Comparison of ENCODE assay signal across 1 cellular context in genomic region chr3:119500265-119500664, GRCh38.
TF ChIP-seq lines count a peak whose summit lies in the region.

No MANE protein-coding gene starts in this region.

TF ChIP-seq in endothelial cell of umbilical vein, 7 proteins besides CTCF, POLR2A, EP300 and RAD21:
- TF ChIP-seq FOS (IDR thresholded peaks at IDR 0.05; ENCODE audit: borderline replicate concordance, insufficient read depth, low read length) (no peak), EZH2 (IDR thresholded peaks at IDR 0.05; ENCODE audit: borderline replicate concordance, low read depth, low read length, severe bottlenecking) (no peak), POLR2AphosphoS5 (IDR thresholded peaks at IDR 0.05; ENCODE audit: insufficient read depth, low read depth, low read length) (no peak), GATA2 (IDR thresholded peaks at IDR 0.05; ENCODE audit: insufficient read depth, insufficient read length, low read depth, low read length) (no peak), MYC (IDR thresholded peaks at IDR 0.05; ENCODE audit: low read depth, low read length) (no peak), JUN (IDR thresholded peaks at IDR 0.05; ENCODE audit: borderline replicate concordance, insufficient read depth, insufficient read length, low read depth) (no peak), MAX (IDR thresholded peaks at IDR 0.05; ENCODE audit: insufficient read depth, insufficient read length) (no peak)
